13 cellular contexts compared by ENCODE assay signal in the genomic region with DNA sequence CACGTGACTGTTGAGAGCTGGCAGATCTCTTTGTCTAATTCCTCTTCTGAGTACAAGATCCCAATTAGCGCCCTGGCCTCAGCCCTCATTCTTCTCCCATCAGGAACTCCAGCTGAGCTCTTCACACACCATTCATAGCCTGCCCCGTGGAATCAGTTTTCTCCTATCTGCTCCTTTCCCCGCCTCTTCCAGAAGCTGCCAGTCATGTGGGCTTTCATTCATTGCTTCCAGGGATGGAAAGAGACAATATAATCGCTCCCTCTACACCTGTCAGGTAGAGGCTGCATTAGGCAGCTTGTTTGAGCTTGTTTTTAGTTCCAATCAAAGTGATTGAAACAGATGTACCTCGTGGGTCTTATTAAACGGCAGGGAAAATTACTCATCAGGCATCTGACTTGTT.
"Had no signal": no experiment of that assay in that cellular context is flagged by ENCODE, and none has a peak within 500 bp of the region (broad histone marks: within the 10 kb centered on the region; RNA-seq: fewer than 3 reads in every experiment).

No MANE protein-coding gene starts in this region.

- H3K4me1 ChIP-seq: body of pancreas, psoas muscle, upper lobe of left lung had no signal

- H3K27me3 Mint-ChIP-seq: activated naive CD8-positive, alpha-beta T cell treated with anti-CD3 and anti-CD28 coated beads for 36 hours; memory B cell; stimulated activated naive CD8-positive, alpha-beta T cell treated with anti-CD3 and anti-CD28 coated beads, Interleukin-15, amount 100 ng/mL, for 72 hours had no signal

- H3K36me3 Mint-ChIP-seq: activated naive CD8-positive, alpha-beta T cell treated with anti-CD3 and anti-CD28 coated beads for 36 hours; memory B cell had no signal

- H3K27me3 ChIP-seq: body of pancreas, esophagus muscularis mucosa, upper lobe of left lung had no signal

- H3K9me3 ChIP-seq: body of pancreas, esophagus muscularis mucosa, psoas muscle, upper lobe of left lung had no signal

- H3K27ac ChIP-seq: esophagus muscularis mucosa, psoas muscle, upper lobe of left lung had no signal

- DNase-seq: activated CD4-positive, alpha-beta T cell treated with anti-CD3 and anti-CD28 coated beads, Interleukin-2, amount 50 U/mL, for 1 hour; activated CD8-positive, alpha-beta memory T cell treated with anti-CD3 and anti-CD28 coated beads for 24 hours; activated naive CD8-positive, alpha-beta T cell treated with anti-CD3 and anti-CD28 coated beads for 36 hours; left ventricle myocardium superior; naive thymus-derived CD8-positive, alpha-beta T cell; psoas muscle; stimulated activated naive CD8-positive, alpha-beta T cell treated with anti-CD3 and anti-CD28 coated beads, Interleukin-15, amount 100 ng/mL, for 72 hours; upper lobe of left lung had no signal

- ATAC-seq: naive thymus-derived CD8-positive, alpha-beta T cell; psoas muscle; sciatic nerve; stimulated activated naive CD8-positive, alpha-beta T cell treated with anti-CD3 and anti-CD28 coated beads, Interleukin-15, amount 100 ng/mL, for 72 hours had no signal

- H3K4me1 Mint-ChIP-seq: activated naive CD8-positive, alpha-beta T cell treated with anti-CD3 and anti-CD28 coated beads for 36 hours; memory B cell; stimulated activated naive CD8-positive, alpha-beta T cell treated with anti-CD3 and anti-CD28 coated beads, Interleukin-15, amount 100 ng/mL, for 72 hours had no signal

- H3K4me3 ChIP-seq: body of pancreas, esophagus muscularis mucosa, psoas muscle, upper lobe of left lung had no signal

- H3K36me3 ChIP-seq: esophagus muscularis mucosa, upper lobe of left lung had no signal

- H3K4me3 Mint-ChIP-seq: activated naive CD8-positive, alpha-beta T cell treated with anti-CD3 and anti-CD28 coated beads for 36 hours; activated T-helper 1 cell treated with anti-CD3 and anti-CD28 coated beads, Interleukin-12 subunit alpha, Interleukin-12 subunit beta, Interleukin-2, Interleukin-4 antibody, amounts not matched to agents 30 ng/mL and 10 ng/mL and 1 ng/mL, durations not matched to agents 14 hours and 24 hours and 36 hours; memory B cell; naive thymus-derived CD8-positive, alpha-beta T cell; stimulated activated naive CD8-positive, alpha-beta T cell treated with anti-CD3 and anti-CD28 coated beads, Interleukin-15, amount 100 ng/mL, for 72 hours had no signal

- H3K27ac Mint-ChIP-seq: activated naive CD8-positive, alpha-beta T cell treated with anti-CD3 and anti-CD28 coated beads for 36 hours; activated T-helper 1 cell treated with anti-CD3 and anti-CD28 coated beads, Interleukin-12 subunit alpha, Interleukin-12 subunit beta, Interleukin-2, Interleukin-4 antibody, amounts not matched to agents 30 ng/mL and 10 ng/mL and 1 ng/mL, durations not matched to agents 14 hours and 24 hours and 36 hours; memory B cell; naive thymus-derived CD8-positive, alpha-beta T cell; stimulated activated naive CD8-positive, alpha-beta T cell treated with anti-CD3 and anti-CD28 coated beads, Interleukin-15, amount 100 ng/mL, for 72 hours had no signal
